ENCODE assay signal across 1 cellular context in the genomic region with DNA sequence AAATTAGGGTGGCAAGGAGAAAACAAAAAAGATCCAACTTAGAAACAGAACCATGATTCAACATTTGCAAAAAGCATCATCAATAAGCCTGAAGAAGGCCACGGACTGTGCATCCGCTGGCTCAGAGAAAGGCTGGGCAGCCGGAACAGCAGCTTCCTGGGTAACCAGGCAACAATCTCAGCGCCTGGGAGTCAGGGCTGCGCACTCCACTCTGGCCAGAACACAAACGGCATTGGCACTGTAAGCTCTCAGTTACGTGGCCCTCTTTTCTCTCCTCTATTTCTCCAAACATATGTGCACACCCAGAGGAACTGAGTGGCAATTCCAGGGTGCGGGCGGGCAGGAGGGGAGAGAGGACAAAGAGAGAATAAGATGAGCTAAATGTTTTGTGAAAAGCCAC.
TF ChIP-seq lines count a peak whose summit lies in the region.

No MANE protein-coding gene starts in this region.

TF ChIP-seq in A549, 52 proteins besides CTCF, POLR2A, EP300 and RAD21:
- no peak for TF ChIP-seq NPAS2 (CRISPR knock-in tag; IDR thresholded peaks at IDR 0.05; ENCODE audit: borderline replicate concordance)
- no peak for TF ChIP-seq JUNB (IDR thresholded peaks at IDR 0.05)
- TF ChIP-seq, protein P1, sequence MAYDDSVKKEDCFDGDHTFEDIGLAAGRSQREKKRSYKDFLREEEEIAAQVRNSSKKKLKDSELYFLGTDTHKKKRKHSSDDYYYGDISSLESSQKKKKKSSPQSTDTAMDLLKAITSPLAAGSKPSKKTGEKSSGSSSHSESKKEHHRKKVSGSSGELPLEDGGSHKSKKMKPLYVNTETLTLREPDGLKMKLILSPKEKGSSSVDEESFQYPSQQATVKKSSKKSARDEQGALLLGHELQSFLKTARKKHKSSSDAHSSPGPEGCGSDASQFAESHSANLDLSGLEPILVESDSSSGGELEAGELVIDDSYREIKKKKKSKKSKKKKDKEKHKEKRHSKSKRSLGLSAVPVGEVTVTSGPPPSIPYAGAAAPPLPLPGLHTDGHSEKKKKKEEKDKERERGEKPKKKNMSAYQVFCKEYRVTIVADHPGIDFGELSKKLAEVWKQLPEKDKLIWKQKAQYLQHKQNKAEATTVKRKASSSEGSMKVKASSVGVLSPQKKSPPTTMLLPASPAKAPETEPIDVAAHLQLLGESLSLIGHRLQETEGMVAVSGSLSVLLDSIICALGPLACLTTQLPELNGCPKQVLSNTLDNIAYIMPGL (CRISPR knock-in tag; IDR thresholded peaks at IDR 0.05; ENCODE audit: borderline replicate concordance) = no peak
- TF ChIP-seq RNF2 (IDR thresholded peaks at IDR 0.05; ENCODE audit: borderline replicate concordance, low read depth) = no peak
- no peak for TF ChIP-seq CHD4 (IDR thresholded peaks at IDR 0.05; ENCODE audit: borderline replicate concordance)
- TF ChIP-seq HDAC2 (IDR thresholded peaks at IDR 0.05) = no peak
- no peak for TF ChIP-seq SREBF2 (IDR thresholded peaks at IDR 0.05)
TF ChIP-seq in A549: peak in this region for 0.
